ENCODE assay signal across 10 cellular contexts in genomic region chr20:19885576-19885956, GRCh38.
DNase-seq lines count a peak whose midpoint lies in the region; ATAC-seq and TF ChIP-seq lines count a peak whose summit lies in the region.
"Had no signal": no experiment of that assay in that cellular context is flagged by ENCODE, and none has a peak within 500 bp of the region (broad histone marks: within the 10 kb centered on the region; RNA-seq: fewer than 3 reads in every experiment).

No MANE protein-coding gene starts in this region.

- H3K27ac ChIP-seq in ACC112 (ENCODE audit: low read depth, low read length) (peak overlapping the region; percentile 96), VCaP (peak overlapping the region; percentile 78), fibroblast of lung (ENCODE audit: insufficient read depth, low read length) (peak overlapping the region; percentile 84), sigmoid colon (peak overlapping the region; percentile 80 to 87 (median 85))

- H3K79me2 ChIP-seq in ACC112 (ENCODE audit: control insufficient read depth, insufficient read depth, low read length, unreplicated experiment) (peaks cover 3% of the 10 kb centered on the region), fibroblast of lung (ENCODE audit: control insufficient read depth, insufficient read depth, low read length) (no peaks in the 10 kb centered on the region)

- DNase-seq in fibroblast of lung (ENCODE audit: low read depth in 2 of 2) (peak in 1 of 2 donors; percentile 17), sigmoid colon (no peak)
- no peak for DNase-seq in stimulated activated CD4-positive, alpha-beta T cell treated with anti-CD3 and anti-CD28 coated beads, Interleukin-4, amount 100 ng/mL, for 1 hour
- DNase-seq: activated CD4-positive, CD25-positive, alpha-beta regulatory T cell had no signal

- H3K27me3 ChIP-seq in ACC112 (ENCODE audit: insufficient read depth, low read length), result no peaks in the 10 kb centered on the region
- H3K27me3 ChIP-seq in fibroblast of lung (ENCODE audit: control insufficient read depth, insufficient read depth, low read length), result no peaks in the 10 kb centered on the region
- H3K27me3 ChIP-seq in sigmoid colon, result no peaks in the 10 kb centered on the region
- H3K27me3 ChIP-seq: testis had no signal

- 9 to 69% methylated on average over 5 of the region's 5 CpGs for WGBS in sigmoid colon, 2 donors

- no peak for TF ChIP-seq EP300 in sigmoid colon (IDR thresholded peaks at IDR 0.05)

- no peak for TF ChIP-seq POLR2A in sigmoid colon (IDR thresholded peaks at IDR 0.05)

- no peak overlapping the region for H3K9ac ChIP-seq in fibroblast of lung (ENCODE audit: insufficient read depth, low read length)

- intact Hi-C loops in sigmoid colon (cut with DNase I), result loop anchor here (5.0 kb wide), 3 partner anchors 98 to 193 kb away; no protein-coding TSS in a partner anchor

- ATAC-seq in HG03095 (IDR thresholded peaks at IDR 0.05; ENCODE audit: unreplicated experiment) (no peak), HG02571 (IDR thresholded peaks at IDR 0.05; ENCODE audit: unreplicated experiment) (no peak), HG03097 (IDR thresholded peaks at IDR 0.05; ENCODE audit: low FRiP score, unreplicated experiment) (no peak)

- H4K20me1 ChIP-seq in fibroblast of lung (ENCODE audit: control insufficient read depth, extremely low read depth, insufficient read depth, low read length), result no peaks in the 10 kb centered on the region

- peak overlapping the region; percentile 69; the same call in 1 of the 2 replicates for H3K4me3 ChIP-seq in ACC112 (ENCODE audit: low read depth, low read length)
- peak overlapping the region in 1 of 4 experiments; percentile 15 for H3K4me3 ChIP-seq in fibroblast of lung (replicated peaks in 1 of 4; ENCODE audit: control extremely low read depth in 1 of 4, insufficient read depth in 1 of 4, low read depth in 3 of 4, low read length in 4 of 4)
- peak overlapping the region in 1 of 4 donors; percentile 37 for H3K4me3 ChIP-seq in sigmoid colon
- H3K4me3 ChIP-seq: testis had no signal

- H3K9me3 ChIP-seq in fibroblast of lung (ENCODE audit: control insufficient read depth, insufficient read depth, low read depth, low read length) (no peaks in the 10 kb centered on the region), sigmoid colon (no peaks in the 10 kb centered on the region)
- H3K9me3 ChIP-seq: testis had no signal

- peaks cover 44% of the 10 kb centered on the region for H3K4me1 ChIP-seq in ACC112 (ENCODE audit: control insufficient read depth, insufficient read depth, low read length, unreplicated experiment)
- H3K4me1 ChIP-seq in fibroblast of lung (ENCODE audit: control insufficient read depth, extremely low read depth, insufficient read depth, low read length), result peaks cover 26% of the 10 kb centered on the region
- H3K4me1 ChIP-seq in sigmoid colon, result peaks cover 0 to 58% (median 53%) of the 10 kb centered on the region in 4 donors

- H2AFZ ChIP-seq in ACC112 (ENCODE audit: low read length, unreplicated experiment), result no peak overlapping the region
- no peak overlapping the region for H2AFZ ChIP-seq in fibroblast of lung (ENCODE audit: low read length)

- H3K36me3 ChIP-seq in ACC112 (ENCODE audit: insufficient read depth, low read length) (no peaks in the 10 kb centered on the region), fibroblast of lung (ENCODE audit: control insufficient read depth, insufficient read depth, low read length) (no peaks in the 10 kb centered on the region), sigmoid colon (no peaks in the 10 kb centered on the region)

- TF ChIP-seq CTCF in VCaP (conservative IDR thresholded peaks at IDR 0.05), result no peak
- no peak for TF ChIP-seq CTCF in fibroblast of lung (conservative IDR thresholded peaks at IDR 0.05 in 1 of 2, IDR thresholded peaks at IDR 0.05 in 1 of 2; ENCODE audit: low read depth in 1 of 2, low read length in 2 of 2)
- no peak for TF ChIP-seq CTCF in sigmoid colon (IDR thresholded peaks at IDR 0.05)

- H3K4me2 ChIP-seq in fibroblast of lung (ENCODE audit: extremely low read depth, insufficient read depth, low read length), result peak overlapping the region; percentile 90
